In genomic region chr11:93216511-93217121, GRCh38 we compare ENCODE assay signal across 16 cellular contexts. TPM values are rescaled to one million over a fixed set of nuclear protein-coding genes. Genes with fewer than 3 reads are reported as not detected.
DNase-seq lines count a peak whose midpoint lies in the region; TF ChIP-seq lines count a peak whose summit lies in the region.
"Had no signal": no experiment of that assay in that cellular context is flagged by ENCODE, and none has a peak within 500 bp of the region (broad histone marks: within the 10 kb centered on the region; RNA-seq: fewer than 3 reads in every experiment).

No MANE protein-coding gene starts in this region.

- no peak for TF ChIP-seq POLR2A in stomach (IDR thresholded peaks at IDR 0.05)

- H3K27me3 ChIP-seq in stomach = no peaks in the 10 kb centered on the region
- no peaks in the 10 kb centered on the region for H3K27me3 ChIP-seq in effector memory CD4-positive, alpha-beta T cell (replicated peaks; ENCODE audit: control insufficient read depth, insufficient read depth, low read length, poor library complexity, severe bottlenecking)
- H3K27me3 ChIP-seq: esophagus squamous epithelium, spleen, uterus had no signal

- intact Hi-C loops in stomach (cut with DNase I; ENCODE audit: low total_unique reads) = no loop called here

- peaks cover 0 to 16% (median 2%) of the 10 kb centered on the region in 4 donors for H3K4me1 ChIP-seq in stomach
- no peaks in the 10 kb centered on the region for H3K4me1 ChIP-seq in effector memory CD4-positive, alpha-beta T cell (ENCODE audit: control insufficient read depth, insufficient read depth, low read length, poor library complexity, severe bottlenecking)
- H3K4me1 ChIP-seq: spleen, uterus had no signal

- TF ChIP-seq EP300 in stomach (IDR thresholded peaks at IDR 0.05) = no peak

- DNase-seq in NCI-H1105 treated with DMSO at 0.1 percent for 48 hours (lab: John Stamatoyannopoulos, UW) (peak; percentile 100), NCI-H2107 treated with DMSO at 0.1 percent for 48 hours (lab: John Stamatoyannopoulos, UW; ENCODE audit: unreplicated experiment) (peak; percentile 99), SHP77 treated with DMSO at 0.1 percent for 48 hours (lab: John Stamatoyannopoulos, UW) (peak; percentile 100), stomach (peak; percentile 45), EL (no peak), cerebellar cortex (ENCODE audit: low spot score) (no peak)
- no peak for DNase-seq in effector memory CD4-positive, alpha-beta T cell
- DNase-seq: activated naive CD4-positive, alpha-beta T cell treated with anti-CD3 and anti-CD28 coated beads for 36 hours; dermis blood vessel endothelial cell; esophagus squamous epithelium; H7; NCI-H1694 treated with DMSO at 0.1 percent for 48 hours; spleen; stimulated activated naive CD8-positive, alpha-beta T cell treated with anti-CD3 and anti-CD28 coated beads, Interleukin-15, Interleukin-2, amounts not matched to agents 100 U/mL and 50 U/mL, for 24 hours; T-helper 1 cell; uterus had no signal

- TF ChIP-seq CTCF in stomach (IDR thresholded peaks at IDR 0.05) = no peak

- peak overlapping the region in 2 of 5 donors; percentile 55 to 56 for H3K27ac ChIP-seq in stomach
- no peak overlapping the region for H3K27ac ChIP-seq in effector memory CD4-positive, alpha-beta T cell (ENCODE audit: insufficient read depth, low read length, poor library complexity, severe bottlenecking)
- H3K27ac ChIP-seq: esophagus squamous epithelium, spleen, uterus had no signal

- no peaks in the 10 kb centered on the region for H3K9me3 ChIP-seq in stomach
- H3K9me3 ChIP-seq in effector memory CD4-positive, alpha-beta T cell (ENCODE audit: control insufficient read depth, low read length) = no peaks in the 10 kb centered on the region
- H3K9me3 ChIP-seq: esophagus squamous epithelium, spleen, uterus had no signal

- no peak overlapping the region for H3K4me3 ChIP-seq in stomach
- H3K4me3 ChIP-seq in effector memory CD4-positive, alpha-beta T cell (ENCODE audit: insufficient read depth, low read depth, low read length, poor library complexity, severe bottlenecking) = no peak overlapping the region
- H3K4me3 ChIP-seq: esophagus squamous epithelium, spleen, uterus had no signal

- no peaks in the 10 kb centered on the region for H3K36me3 ChIP-seq in stomach
- H3K36me3 ChIP-seq in effector memory CD4-positive, alpha-beta T cell (ENCODE audit: control insufficient read depth, insufficient read depth, low read length) = no peaks in the 10 kb centered on the region
- H3K36me3 ChIP-seq: esophagus squamous epithelium, spleen, uterus had no signal

- WGBS in stomach, 5 donors = 15 to 38% (median 21%) methylated on average over 5 of the region's 5 CpGs

RNA-seq across cellular contexts. Expression of gene SLC36A4, which starts 18.8 kb away (rescaled TPM):
- total RNA-seq in stomach = 10 to 100 TPM in 3 of 5 donors, 1 to 10 TPM in 1, under 1 TPM in 1; 0.58 to 55.9 (median 16.5) TPM
- polyA plus RNA-seq in stomach = 1 to 10 TPM; 3.1 to 3.4 (median 3.3) TPM

Comparison
In these comparisons a context has a peak if more than half of its experiments do, and no peak if none do; other contexts are left out.
1. DNase-seq: peak in NCI-H1105 treated with DMSO at 0.1 percent for 48 hours (single experiment), NCI-H2107 treated with DMSO at 0.1 percent for 48 hours (single experiment), SHP77 treated with DMSO at 0.1 percent for 48 hours (single experiment) and stomach (single experiment); none in EL (single experiment), effector memory CD4-positive, alpha-beta T cell (0 of 3) and cerebellar cortex (single experiment).